12 cellular contexts compared by ENCODE assay signal in genomic region chr5:81506378-81506777, GRCh38.
DNase-seq lines count a peak whose midpoint lies in the region; ATAC-seq, FAIRE-seq and TF ChIP-seq lines count a peak whose summit lies in the region.
"Had no signal": no experiment of that assay in that cellular context is flagged by ENCODE, and none has a peak within 500 bp of the region (broad histone marks: within the 10 kb centered on the region; RNA-seq: fewer than 3 reads in every experiment).

No MANE protein-coding gene starts in this region.

- ATAC-seq in GM19463 (IDR thresholded peaks at IDR 0.05; ENCODE audit: unreplicated experiment), result no peak
- no peak for ATAC-seq in GM19467 (IDR thresholded peaks at IDR 0.05; ENCODE audit: unreplicated experiment)

- no CpG with 5 or more reads among the region's 1 CpG for WGBS in mesenchymal stem cell
- 49 to 50% methylated on average over 1 of the region's 1 CpG for WGBS in thyroid gland, 2 donors

- H3K4me1 ChIP-seq in Karpas-422 (ENCODE audit: low read length) (peaks cover 53% of the 10 kb centered on the region), astrocyte (ENCODE audit: insufficient read depth, low read length) (no peaks in the 10 kb centered on the region), mesenchymal stem cell (ENCODE audit: control insufficient read depth, insufficient read depth, low read depth, low read length) (no peaks in the 10 kb centered on the region), thyroid gland (no peaks in the 10 kb centered on the region)

- no peak for TF ChIP-seq POLR2A in thyroid gland (IDR thresholded peaks at IDR 0.05)

- H3K9me2 ChIP-seq in Karpas-422 (replicated peaks; ENCODE audit: insufficient read depth, low read length), result no peaks in the 10 kb centered on the region

- peak overlapping the region; percentile 62 for H3K4me2 ChIP-seq in Karpas-422 (ENCODE audit: low read depth, low read length, poor library complexity, severe bottlenecking)
- no peak overlapping the region for H3K4me2 ChIP-seq in astrocyte (ENCODE audit: low read length)
- H3K4me2 ChIP-seq in mesenchymal stem cell (ENCODE audit: low read length, poor library complexity, severe bottlenecking), result no peak overlapping the region
- H3K4me2 ChIP-seq: BLaER1 had no signal

- H3K18ac ChIP-seq in mesenchymal stem cell (ENCODE audit: low read depth in 1 of 2, low read length in 2 of 2), result no peak overlapping the region

- no peak overlapping the region for H2AK5ac ChIP-seq in mesenchymal stem cell (ENCODE audit: low read length, severe bottlenecking)

- H2BK5ac ChIP-seq in mesenchymal stem cell (ENCODE audit: low read depth, low read length, poor library complexity, severe bottlenecking), result no peak overlapping the region

- peaks cover 65% of the 10 kb centered on the region for H3K79me2 ChIP-seq in Karpas-422 (ENCODE audit: low read length)
- H3K79me2 ChIP-seq in astrocyte (ENCODE audit: insufficient read depth, low read length), result no peaks in the 10 kb centered on the region

- FAIRE-seq in astrocyte (lab: Jason Lieb, UNC), result no peak

- H3K9ac ChIP-seq in Karpas-422 (ENCODE audit: low read length), result peak overlapping the region; percentile 24; the same call in 1 of the 2 replicates
- no peak overlapping the region for H3K9ac ChIP-seq in astrocyte (ENCODE audit: low read length)
- peak overlapping the region; percentile 90 for H3K9ac ChIP-seq in mesenchymal stem cell (ENCODE audit: low read length)
- H3K9ac ChIP-seq: BLaER1 had no signal

- H3K9me3 Mint-ChIP-seq in astrocyte (ENCODE audit: unreplicated experiment), result peaks cover 4% of the 10 kb centered on the region
- H3K9me3 Mint-ChIP-seq: activated naive CD4-positive, alpha-beta T cell treated with anti-CD3 and anti-CD28 coated beads for 36 hours had no signal

- no peak overlapping the region for H4K91ac ChIP-seq in mesenchymal stem cell (ENCODE audit: low read length)

- peak overlapping the region; percentile 22 for H3K27ac Mint-ChIP-seq in astrocyte (ENCODE audit: unreplicated experiment)
- H3K27ac Mint-ChIP-seq: activated naive CD4-positive, alpha-beta T cell treated with anti-CD3 and anti-CD28 coated beads for 36 hours had no signal

- intact Hi-C loops in thyroid gland (cut with DNase I), result loop anchor here (5.0 to 10.0 kb wide), 2 partner anchors 338 to 661 kb away; no protein-coding TSS in a partner anchor

- no peak overlapping the region for H2BK12ac ChIP-seq in mesenchymal stem cell (ENCODE audit: low read length in 2 of 2)

- H3K4me3 ChIP-seq in Karpas-422 (ENCODE audit: low read length), result no peak overlapping the region
- H3K4me3 ChIP-seq in astrocyte (ENCODE audit: insufficient read depth, low read depth, low read length), result no peak overlapping the region
- H3K4me3 ChIP-seq in mesenchymal stem cell (ENCODE audit: insufficient read depth in 1 of 2, low read depth in 1 of 2, low read length in 2 of 2), result no peak overlapping the region
- H3K4me3 ChIP-seq in thyroid gland (replicated peaks in 1 of 3), result no peak overlapping the region
- H3K4me3 ChIP-seq: BLaER1 had no signal

- TF ChIP-seq CTCF in astrocyte (IDR thresholded peaks at IDR 0.05; ENCODE audit: insufficient read depth, low read depth, low read length) (no peak), thyroid gland (IDR thresholded peaks at IDR 0.05) (no peak)

- in situ Hi-C loops in ACHN (cut with HindIII; ENCODE audit: low pct_ligation_motif_present, low pct_unique_long_range_greater_than_20kb, low sequenced_read_pairs), result no loop called here

- H3K4ac ChIP-seq in mesenchymal stem cell (ENCODE audit: low read depth in 1 of 2, low read length in 2 of 2), result no peak overlapping the region

- no peak overlapping the region for H2BK120ac ChIP-seq in mesenchymal stem cell (ENCODE audit: low read depth, low read length)

- H3K27me3 ChIP-seq in Karpas-422 (ENCODE audit: low read length) (no peaks in the 10 kb centered on the region), astrocyte (ENCODE audit: insufficient read depth, low read length) (no peaks in the 10 kb centered on the region), mesenchymal stem cell (ENCODE audit: control insufficient read depth in 1 of 2, insufficient read depth in 1 of 2, low read length in 2 of 2) (no peaks in the 10 kb centered on the region), thyroid gland (no peaks in the 10 kb centered on the region)
- H3K27me3 ChIP-seq: BLaER1, brain microvascular endothelial cell had no signal

- H3K79me1 ChIP-seq in mesenchymal stem cell (replicated peaks; ENCODE audit: low read length, poor library complexity, severe bottlenecking), result peaks cover 1% of the 10 kb centered on the region

- H2AFZ ChIP-seq in Karpas-422 (ENCODE audit: low read length) (no peak overlapping the region), astrocyte (ENCODE audit: low read depth, low read length) (no peak overlapping the region), mesenchymal stem cell (ENCODE audit: low read depth, low read length) (no peak overlapping the region)

- H3K4me3 Mint-ChIP-seq in astrocyte (ENCODE audit: unreplicated experiment), result no peak overlapping the region
- H3K4me3 Mint-ChIP-seq: activated naive CD4-positive, alpha-beta T cell treated with anti-CD3 and anti-CD28 coated beads for 36 hours had no signal

- H4K20me1 ChIP-seq in Karpas-422 (ENCODE audit: insufficient read depth, low read depth, low read length), result no peaks in the 10 kb centered on the region
- H4K20me1 ChIP-seq in astrocyte (ENCODE audit: insufficient read depth, low read length), result no peaks in the 10 kb centered on the region

- no peak overlapping the region for H3K23ac ChIP-seq in mesenchymal stem cell (ENCODE audit: low read length in 2 of 2)

- H3K9me3 ChIP-seq in Karpas-422 (ENCODE audit: low read length) (no peaks in the 10 kb centered on the region), astrocyte (ENCODE audit: insufficient read depth, low read depth, low read length) (no peaks in the 10 kb centered on the region), mesenchymal stem cell (ENCODE audit: control insufficient read depth, low read length) (no peaks in the 10 kb centered on the region), thyroid gland (no peaks in the 10 kb centered on the region)

- no peak overlapping the region for H3K14ac ChIP-seq in mesenchymal stem cell (ENCODE audit: low read length in 2 of 2)

- DNase-seq in Karpas-422 (no peak), astrocyte (ENCODE audit: low read depth) (no peak), mesenchymal stem cell (no peak), thyroid gland (no peak), ACHN (no peak)
- DNase-seq: natural killer cell, NCI-H187 treated with DMSO at 0.1 percent for 48 hours had no signal

- peaks cover 5% of the 10 kb centered on the region for H3K4me1 Mint-ChIP-seq in astrocyte (ENCODE audit: low read depth, unreplicated experiment)
- H3K4me1 Mint-ChIP-seq: natural killer cell had no signal

- H3K27me3 Mint-ChIP-seq in astrocyte (ENCODE audit: low read depth, unreplicated experiment), result no peaks in the 10 kb centered on the region

- H3K36me3 Mint-ChIP-seq in astrocyte (ENCODE audit: low read depth, unreplicated experiment), result peaks cover 13% of the 10 kb centered on the region
- H3K36me3 Mint-ChIP-seq: natural killer cell had no signal

- peak overlapping the region; percentile 83 for H3K27ac ChIP-seq in Karpas-422 (ENCODE audit: low read length)
- no peak overlapping the region for H3K27ac ChIP-seq in astrocyte (ENCODE audit: low read depth, low read length)
- H3K27ac ChIP-seq in mesenchymal stem cell (ENCODE audit: low read length, poor library complexity, severe bottlenecking), result no peak overlapping the region
- peak overlapping the region in 2 of 3 donors; percentile 24 to 60 for H3K27ac ChIP-seq in thyroid gland
- H3K27ac ChIP-seq: BLaER1, brain microvascular endothelial cell had no signal

- H3K36me3 ChIP-seq in Karpas-422 (ENCODE audit: insufficient read depth, low read length), result peaks cover 7% of the 10 kb centered on the region; the same call in 1 of the 2 replicates
- H3K36me3 ChIP-seq in astrocyte (ENCODE audit: insufficient read depth, low read length), result no peaks in the 10 kb centered on the region
- no peaks in the 10 kb centered on the region for H3K36me3 ChIP-seq in mesenchymal stem cell (ENCODE audit: control insufficient read depth in 1 of 2, insufficient read depth in 2 of 2, low read depth in 1 of 2, low read length in 2 of 2)
- no peaks in the 10 kb centered on the region for H3K36me3 ChIP-seq in thyroid gland
- H3K36me3 ChIP-seq: brain microvascular endothelial cell had no signal

- H4K8ac ChIP-seq in mesenchymal stem cell (ENCODE audit: low read length), result no peak overlapping the region

- no peak overlapping the region for H2BK15ac ChIP-seq in mesenchymal stem cell (ENCODE audit: low read depth, poor library complexity, severe bottlenecking)

Comparison
In these comparisons a context has a peak if more than half of its experiments do, and no peak if none do; other contexts are left out.
1. H3K27ac ChIP-seq: peak in Karpas-422 (single experiment) and thyroid gland (2 of 3); none in astrocyte (single experiment) and mesenchymal stem cell (single experiment).